Comparison of ENCODE assay signal across 8 cellular contexts in the genomic region with DNA sequence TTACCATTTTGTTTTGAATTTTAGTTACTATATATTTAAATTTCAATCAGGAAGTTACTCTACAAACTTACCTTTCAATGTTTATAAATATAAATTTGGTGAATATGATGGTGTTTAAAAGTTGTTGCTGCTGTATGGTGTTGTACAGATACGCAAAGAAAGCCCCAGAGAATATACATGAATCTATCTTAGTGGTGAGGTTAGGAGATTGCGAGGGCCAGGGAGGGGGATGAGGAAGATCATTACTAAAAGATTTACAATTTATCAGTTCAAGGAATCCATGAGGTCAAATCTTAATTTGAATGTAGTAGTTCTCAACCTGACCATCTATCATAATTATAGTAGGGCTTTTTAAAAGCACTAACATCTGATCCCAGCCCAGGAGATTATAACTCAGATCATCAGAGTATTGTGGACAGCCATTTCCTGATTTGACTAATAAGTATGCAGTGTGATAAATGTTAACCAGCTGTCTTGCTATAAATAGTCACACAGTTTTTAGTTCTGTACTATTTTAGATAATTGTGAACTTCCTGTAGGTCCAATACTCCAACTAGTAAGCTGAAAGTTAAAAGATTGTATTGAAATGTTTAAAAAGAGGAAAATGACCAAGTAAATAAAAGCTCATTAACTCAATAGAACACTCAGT. TPM values are rescaled to one million over a fixed set of nuclear protein-coding genes. Genes with fewer than 3 reads are reported as not detected.
DNase-seq lines count a peak whose midpoint lies in the region; ATAC-seq, FAIRE-seq and TF ChIP-seq lines count a peak whose summit lies in the region.

No MANE protein-coding gene starts in this region.

- peak; percentile 26 to 60 for ATAC-seq in CD4-positive, CD25-positive, alpha-beta regulatory T cell (ENCODE audit: low read depth in 2 of 2)
- ATAC-seq in GM19397 (IDR thresholded peaks at IDR 0.05; ENCODE audit: unreplicated experiment) (peak; percentile 80), HG03280 (IDR thresholded peaks at IDR 0.05; ENCODE audit: unreplicated experiment) (peak; percentile 84)

- no peak overlapping the region for H3K9ac ChIP-seq in kidney (ENCODE audit: low read length in 2 of 2)

- peak overlapping the region; percentile 27 for H3K4me3 ChIP-seq in CD4-positive, CD25-positive, alpha-beta regulatory T cell (ENCODE audit: low read depth, low read length)
- no peak overlapping the region for H3K4me3 ChIP-seq in kidney (ENCODE audit: low read length in 2 of 2)
- no peak overlapping the region for H3K4me3 ChIP-seq in brain microvascular endothelial cell (ENCODE audit: low read depth, low read length)

- no peaks in the 10 kb centered on the region for H3K27me3 ChIP-seq in CD4-positive, CD25-positive, alpha-beta regulatory T cell (ENCODE audit: control insufficient read depth, insufficient read depth, low read length)
- H3K27me3 ChIP-seq in brain microvascular endothelial cell (replicated peaks), result no peaks in the 10 kb centered on the region

- no peak for FAIRE-seq in kidney (lab: Jason Lieb, UNC)

- in situ Hi-C loops in brain microvascular endothelial cell (cut with HindIII; ENCODE audit: low pct_ligation_motif_present, low sequenced_read_pairs), result loop anchor here (25.0 kb wide), 1 partner anchor 165 kb away; no protein-coding TSS in a partner anchor

- intact Hi-C loops in kidney (cut with DNase I), result no loop called here

- H3K9me3 Mint-ChIP-seq in CD4-positive, CD25-positive, alpha-beta regulatory T cell, result no peaks in the 10 kb centered on the region
- H3K9me3 Mint-ChIP-seq in chondrocyte (ENCODE audit: low read depth), result no peaks in the 10 kb centered on the region

- peak overlapping the region in 1 of 4 donors; percentile 3 for H3K4me3 Mint-ChIP-seq in CD4-positive, CD25-positive, alpha-beta regulatory T cell
- H3K4me3 Mint-ChIP-seq in chondrocyte (ENCODE audit: unreplicated experiment), result no peak overlapping the region

- peaks cover 18% of the 10 kb centered on the region for H3K4me1 ChIP-seq in CD4-positive, CD25-positive, alpha-beta regulatory T cell (ENCODE audit: control insufficient read depth, insufficient read depth, low read length, poor library complexity, severe bottlenecking)
- H3K4me1 ChIP-seq in kidney (ENCODE audit: control insufficient read depth in 1 of 2, insufficient read depth in 1 of 2, low read depth in 1 of 2, low read length in 2 of 2), result peaks cover 0 to 4% of the 10 kb centered on the region in 2 donors

- H3K27ac Mint-ChIP-seq in CD4-positive, CD25-positive, alpha-beta regulatory T cell, result peak overlapping the region; percentile 0 to 74 (median 15)
- H3K27ac Mint-ChIP-seq in chondrocyte (ENCODE audit: unreplicated experiment), result peak overlapping the region; percentile 9

- peak overlapping the region; percentile 26 for H3K27ac ChIP-seq in CD4-positive, CD25-positive, alpha-beta regulatory T cell (ENCODE audit: insufficient read depth, low read length, poor library complexity, severe bottlenecking)
- H3K27ac ChIP-seq in kidney (ENCODE audit: low read depth in 2 of 2, low read length in 2 of 2) (no peak overlapping the region), brain microvascular endothelial cell (no peak overlapping the region)

- no peaks in the 10 kb centered on the region for H3K9me3 ChIP-seq in CD4-positive, CD25-positive, alpha-beta regulatory T cell (ENCODE audit: control insufficient read depth in 2 of 2, low read length in 2 of 2)
- H3K9me3 ChIP-seq in kidney (ENCODE audit: control insufficient read depth in 1 of 2, low read length in 2 of 2), result no peaks in the 10 kb centered on the region

- DNase-seq in CD4-positive, CD25-positive, alpha-beta regulatory T cell, result peak in 1 of 3 donors; percentile 23
- no peak for DNase-seq in chondrocyte (ENCODE audit: low spot score)
- DNase-seq in activated effector memory CD4-positive, alpha-beta T cell treated with anti-CD3 and anti-CD28 coated beads, Interleukin-2, amount 50 U/mL, for 16 hours, result no peak
- DNase-seq in kidney, result no peak
- DNase-seq in stimulated activated CD4-positive, alpha-beta T cell treated with anti-CD3 and anti-CD28 coated beads, Interleukin-2, amount 100 ng/mL, for 48 hours, result no peak
- no peak for DNase-seq in brain microvascular endothelial cell

- peaks cover 14% of the 10 kb centered on the region for H3K36me3 Mint-ChIP-seq in CD4-positive, CD25-positive, alpha-beta regulatory T cell
- H3K36me3 Mint-ChIP-seq in chondrocyte (ENCODE audit: low read depth), result peaks cover 10% of the 10 kb centered on the region

- H3K36me3 ChIP-seq in CD4-positive, CD25-positive, alpha-beta regulatory T cell (ENCODE audit: control insufficient read depth, insufficient read depth, low read length), result peaks cover 7% of the 10 kb centered on the region
- H3K36me3 ChIP-seq in kidney (ENCODE audit: control insufficient read depth in 1 of 2, insufficient read depth in 2 of 2, low read length in 2 of 2) (peaks cover 1 to 5% of the 10 kb centered on the region in 2 donors), brain microvascular endothelial cell (replicated peaks) (peaks cover 51% of the 10 kb centered on the region)

- no peaks in the 10 kb centered on the region for H3K27me3 Mint-ChIP-seq in CD4-positive, CD25-positive, alpha-beta regulatory T cell
- no peaks in the 10 kb centered on the region for H3K27me3 Mint-ChIP-seq in chondrocyte (ENCODE audit: low read depth)

- H3K4me1 Mint-ChIP-seq in CD4-positive, CD25-positive, alpha-beta regulatory T cell, result peaks cover 16 to 42% (median 24%) of the 10 kb centered on the region in 4 donors
- peaks cover 31% of the 10 kb centered on the region for H3K4me1 Mint-ChIP-seq in chondrocyte (ENCODE audit: low read depth)

- TF ChIP-seq CTCF in chondrocyte (IDR thresholded peaks at IDR 0.05) (no peak), kidney (IDR thresholded peaks at IDR 0.05; ENCODE audit: borderline replicate concordance, extremely low read depth, insufficient read depth) (no peak), brain microvascular endothelial cell (IDR thresholded peaks at IDR 0.05; ENCODE audit: low read depth, low read length, missing control alignments) (no peak)

RNA-seq across cellular contexts. Expression of gene FAM3C, which starts 23.6 kb away (rescaled TPM):
- 13.1 TPM for total RNA-seq in CD4-positive, CD25-positive, alpha-beta regulatory T cell
- 1 to 10 TPM; 4.0 to 6.6 (median 5.1) TPM for polyA plus RNA-seq in CD4-positive, CD25-positive, alpha-beta regulatory T cell
- 36.7 to 52.9 TPM (median 38.6 TPM) in 3 replicates for total RNA-seq in chondrocyte
- total RNA-seq in kidney, result 82.6 TPM
- 49.5 TPM for polyA plus RNA-seq in kidney (ENCODE audit: insufficient read depth, low read depth, low replicate concordance)

RNA-seq across cellular contexts. Expression of gene WNT16, which starts 43.7 kb away (rescaled TPM):
- not detected for total RNA-seq in CD4-positive, CD25-positive, alpha-beta regulatory T cell
- under 1 TPM in 1 of 4 donors, not detected in 3; 0.09 TPM for polyA plus RNA-seq in CD4-positive, CD25-positive, alpha-beta regulatory T cell
- total RNA-seq in chondrocyte (not detected in 3 replicates), kidney (not detected)
- polyA plus RNA-seq in kidney (ENCODE audit: insufficient read depth, low read depth, low replicate concordance), result not detected
